Comparison of ENCODE assay signal across 26 cellular contexts in the genomic region with DNA sequence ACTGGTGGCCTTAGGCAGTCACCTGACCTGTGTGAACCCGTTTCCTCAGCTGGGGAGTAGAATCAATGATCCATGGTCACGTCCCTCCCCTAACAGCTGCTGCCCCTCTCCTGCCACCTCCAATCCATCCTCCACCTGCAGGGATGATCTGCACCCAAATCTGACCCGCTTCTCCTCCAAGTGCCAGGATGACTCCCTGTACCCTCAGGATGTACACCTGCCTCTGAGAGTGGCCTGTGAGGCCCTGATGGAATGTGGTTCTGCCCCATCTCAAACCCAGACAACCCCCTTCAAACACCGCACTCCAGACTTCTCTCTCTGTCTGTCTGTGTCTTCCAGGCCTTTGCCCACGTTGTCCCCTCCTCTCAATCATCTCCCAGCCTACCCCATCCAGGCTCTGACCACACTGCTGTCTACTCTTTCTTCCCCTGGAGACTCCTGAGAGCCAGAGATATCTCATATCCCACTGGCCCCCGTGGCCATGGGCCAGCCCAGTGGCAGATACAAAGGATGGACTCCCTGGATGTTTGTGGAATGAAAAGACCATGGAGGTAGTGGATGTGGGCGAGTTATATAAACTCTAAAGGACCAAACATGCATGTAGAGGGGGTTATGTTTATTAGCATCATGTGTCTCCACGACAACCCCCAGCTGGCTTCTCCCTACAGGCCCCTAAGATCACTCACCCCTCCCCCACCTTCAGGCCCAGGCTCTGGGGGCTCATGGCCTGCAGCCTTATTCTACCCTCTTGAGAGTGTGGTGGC.
A peak's percentile ranks its signal among the peaks of the same experiment; 100 is the strongest.
DNase-seq lines count a peak whose midpoint lies in the region; ATAC-seq, FAIRE-seq and TF ChIP-seq lines count a peak whose summit lies in the region.
"Had no signal": no experiment of that assay in that cellular context is flagged by ENCODE, and none has a peak within 500 bp of the region (broad histone marks: within the 10 kb centered on the region; RNA-seq: fewer than 3 reads in every experiment).

No MANE protein-coding gene starts in this region.

- H3K18ac ChIP-seq in H1 (ENCODE audit: extremely low read depth, low read length) = no peak overlapping the region

- no peaks in the 10 kb centered on the region for H3K79me2 ChIP-seq in H1 (ENCODE audit: control insufficient read depth in 1 of 2, insufficient read depth in 2 of 2, low read length in 2 of 2)

- no peak overlapping the region for H2BK20ac ChIP-seq in H1 (ENCODE audit: low read length)

- H3K4ac ChIP-seq in H1 (replicated peaks; ENCODE audit: insufficient read length, low read depth, low read length) = no peak overlapping the region

- TF ChIP-seq RAD21 in H1 (IDR thresholded peaks at IDR 0.05 in 1 of 2, conservative IDR thresholded peaks at IDR 0.05 in 1 of 2; ENCODE audit: low read depth in 2 of 2, low read length in 2 of 2) = no peak

- no peak overlapping the region for H3K4me2 ChIP-seq in H1 (ENCODE audit: insufficient read depth in 1 of 2, low read depth in 2 of 2, low read length in 2 of 2)
- H3K4me2 ChIP-seq: hepatocyte had no signal

- no peaks in the 10 kb centered on the region for H3K36me3 ChIP-seq in H1 (ENCODE audit: control insufficient read depth in 2 of 4, insufficient read depth in 4 of 4, low read length in 3 of 4)

- H4K20me1 ChIP-seq in H1 (replicated peaks in 1 of 2; ENCODE audit: control insufficient read depth in 1 of 2, insufficient read depth in 2 of 2, low read length in 2 of 2) = no peaks in the 10 kb centered on the region

- H2BK15ac ChIP-seq in H1 (ENCODE audit: low read length) = no peak overlapping the region

- no peak overlapping the region for H3K4me3 ChIP-seq in H1 (ENCODE audit: extremely low read depth in 1 of 4, insufficient read depth in 2 of 4, low read depth in 3 of 4, low read length in 4 of 4)
- H3K4me3 ChIP-seq: hepatocyte, psoas muscle had no signal

- H3K36me3 Mint-ChIP-seq in activated naive CD4-positive, alpha-beta T cell treated with anti-CD3 and anti-CD28 coated beads, Interleukin-2, amount 10 ng/mL, durations not matched to agents 7 days and 5 days = no peaks in the 10 kb centered on the region
- H3K36me3 Mint-ChIP-seq in nephron progenitor cell (ENCODE audit: low read depth) (peaks cover 11% of the 10 kb centered on the region), type B pancreatic cell (peaks cover 7% of the 10 kb centered on the region)
- H3K36me3 Mint-ChIP-seq: CD4-positive, alpha-beta memory T cell; T-cell had no signal

- H3K27ac ChIP-seq in H1 (ENCODE audit: low read depth, low read length) = no peak overlapping the region
- H3K27ac ChIP-seq: hepatocyte, psoas muscle, RWPE1 had no signal

- H4K91ac ChIP-seq in H1 (replicated peaks; ENCODE audit: insufficient read length, low read length) = no peak overlapping the region

- ATAC-seq in GM18517 (IDR thresholded peaks at IDR 0.05; ENCODE audit: unreplicated experiment) = no peak
- ATAC-seq: left colon, psoas muscle, T-cell had no signal

- no peak overlapping the region for H3K27ac Mint-ChIP-seq in activated naive CD4-positive, alpha-beta T cell treated with anti-CD3 and anti-CD28 coated beads, Interleukin-2, amount 10 ng/mL, durations not matched to agents 7 days and 5 days
- peak overlapping the region; percentile 9 for H3K27ac Mint-ChIP-seq in nephron progenitor cell
- H3K27ac Mint-ChIP-seq in type B pancreatic cell = peak overlapping the region; percentile 58
- H3K27ac Mint-ChIP-seq: activated B cell treated with CpG ODN at 0.5 μM for 24 hours; CD4-positive, alpha-beta memory T cell; T-cell had no signal

- no peaks in the 10 kb centered on the region for H3K9me3 ChIP-seq in H1 (ENCODE audit: insufficient read depth in 2 of 2, low read depth in 1 of 2, low read length in 1 of 2)
- H3K9me3 ChIP-seq: psoas muscle had no signal

- H3K9me3 Mint-ChIP-seq in activated naive CD4-positive, alpha-beta T cell treated with anti-CD3 and anti-CD28 coated beads, Interleukin-2, amount 10 ng/mL, durations not matched to agents 7 days and 5 days = no peaks in the 10 kb centered on the region
- H3K9me3 Mint-ChIP-seq in nephron progenitor cell = no peaks in the 10 kb centered on the region
- no peaks in the 10 kb centered on the region for H3K9me3 Mint-ChIP-seq in type B pancreatic cell
- H3K9me3 Mint-ChIP-seq: activated B cell treated with CpG ODN at 0.5 μM for 24 hours had no signal

- no peak overlapping the region for H3K23ac ChIP-seq in H1 (ENCODE audit: insufficient read length)

- no peak overlapping the region for H3K56ac ChIP-seq in H1 (replicated peaks; ENCODE audit: insufficient read length, low read depth, low read length)

- CTCF ChIA-PET in activated naive CD4-positive, alpha-beta T cell treated with anti-CD3 and anti-CD28 coated beads, Interleukin-2, amount 10 ng/mL, durations not matched to agents 7 days and 5 days (lab: Charles Lee) = no interaction called here
- CTCF ChIA-PET in H1 (lab: Charles Lee; ENCODE audit: partially characterized antibody) = interaction anchor here (0.7 to 17.8 kb wide), 3 partner anchors 13 to 61 kb away, joined by 3 to 201 read pairs (median 32); no protein-coding TSS in a partner anchor

- no peak overlapping the region for H2BK120ac ChIP-seq in H1 (replicated peaks; ENCODE audit: low read depth, low read length)

- no peaks in the 10 kb centered on the region for H3K23me2 ChIP-seq in H1 (ENCODE audit: low read depth, low read length)

- POLR2A ChIA-PET in H1 (lab: Charles Lee; ENCODE audit: partially characterized antibody) = no interaction called here

- 87% methylated on average over 8 of the region's 8 CpGs; no CpG with 5 or more reads in 1 of the 2 experiments for WGBS in H1 (ENCODE audit: extremely low coverage in 1 of 2, insufficient coverage in 1 of 2, insufficient read length in 1 of 2, insufficient replicate concordance in 2 of 2, low coverage in 1 of 2, low lambda C conversion rate in 2 of 2, missing lambda C conversion rate in 1 of 2), 2 experiments

- no peaks in the 10 kb centered on the region for H3K4me1 Mint-ChIP-seq in activated naive CD4-positive, alpha-beta T cell treated with anti-CD3 and anti-CD28 coated beads, Interleukin-2, amount 10 ng/mL, durations not matched to agents 7 days and 5 days
- peaks cover 47% of the 10 kb centered on the region for H3K4me1 Mint-ChIP-seq in nephron progenitor cell
- peaks cover 29% of the 10 kb centered on the region for H3K4me1 Mint-ChIP-seq in type B pancreatic cell (ENCODE audit: unreplicated experiment)
- H3K4me1 Mint-ChIP-seq: activated B cell treated with CpG ODN at 0.5 μM for 24 hours; CD4-positive, alpha-beta memory T cell; T-cell had no signal

- H4K8ac ChIP-seq in H1 (ENCODE audit: extremely low read depth, insufficient read depth, low read length) = no peak overlapping the region

- H4K5ac ChIP-seq in H1 (ENCODE audit: insufficient read length, low read depth, low read length) = no peak overlapping the region

- no peaks in the 10 kb centered on the region for H3K79me1 ChIP-seq in H1 (ENCODE audit: low read depth, low read length)

- no peak for TF ChIP-seq EP300 in H1 (IDR thresholded peaks at IDR 0.05; ENCODE audit: borderline replicate concordance in 1 of 2, low read depth in 2 of 2, low read length in 2 of 2)

- H2AFZ ChIP-seq in H1 (ENCODE audit: low read length) = no peak overlapping the region
- H2AFZ ChIP-seq: hepatocyte had no signal

- no peak overlapping the region for H3K14ac ChIP-seq in H1 (ENCODE audit: insufficient read length)

- H2BK12ac ChIP-seq in H1 (ENCODE audit: low read depth, low read length) = no peak overlapping the region

- no peaks in the 10 kb centered on the region; a peak in 1 of 7 replicates for H3K27me3 ChIP-seq in H1 (replicated peaks in 1 of 4; ENCODE audit: control insufficient read depth in 3 of 4, extremely low read depth in 1 of 4, insufficient read depth in 3 of 4, low read length in 3 of 4)
- H3K27me3 ChIP-seq: hepatocyte had no signal

- no peak overlapping the region for H2AK5ac ChIP-seq in H1 (ENCODE audit: low read depth, low read length)

- H3K9ac ChIP-seq in H1 (replicated peaks in 1 of 4; ENCODE audit: extremely low read depth in 1 of 4, low read depth in 3 of 4, low read length in 3 of 4) = no peak overlapping the region

- peak; percentile 13 for DNase-seq in activated naive CD4-positive, alpha-beta T cell treated with anti-CD3 and anti-CD28 coated beads, Interleukin-2, amount 10 ng/mL, durations not matched to agents 7 days and 5 days
- no peak for DNase-seq in activated naive CD4-positive, alpha-beta T cell treated with Interleukin-2 at 50 U/mL for 16 hours
- DNase-seq in H1 (ENCODE audit: low read depth in 1 of 2, low spot score in 2 of 2) (no peak), nephron progenitor cell (no peak), type B pancreatic cell (ENCODE audit: extremely low spot score, unreplicated experiment) (no peak), RPMI8226 (no peak)
- DNase-seq in stimulated activated CD4-positive, alpha-beta T cell treated with anti-CD3 and anti-CD28 coated beads, Interleukin-2, amount 100 ng/mL, for 48 hours = no peak
- DNase-seq: activated B cell treated with CpG ODN at 0.5 μM for 24 hours; activated naive CD4-positive, alpha-beta T cell treated with anti-CD3 and anti-CD28 coated beads, Interleukin-2, amount 50 U/mL, for 16 hours; activated T-cell treated with anti-CD3 and anti-CD28 coated beads, Interleukin-2, amount 50 U/mL, for 48 hours; amygdala; CD4-positive, alpha-beta memory T cell; DMS 273 treated with DMSO at 0.1 percent for 48 hours; GOT3; mammary epithelial cell; NCI-H1092 treated with DMSO at 0.1 percent for 48 hours; NCI-H187; NCI-H2171; NCI-H510A; psoas muscle; stimulated activated CD4-positive, alpha-beta T cell treated with anti-CD3 and anti-CD28 coated beads, Interleukin-4, amount 100 ng/mL, for 4 hours; T-cell had no signal

- no peaks in the 10 kb centered on the region for H3K4me1 ChIP-seq in H1 (replicated peaks in 1 of 4; ENCODE audit: control insufficient read depth in 3 of 4, insufficient read depth in 4 of 4, low read length in 3 of 4)
- H3K4me1 ChIP-seq: psoas muscle had no signal

- TF ChIP-seq CTCF in H1 (IDR thresholded peaks at IDR 0.05; ENCODE audit: control extremely low read depth in 1 of 3, insufficient read depth in 1 of 3, low read depth in 1 of 3, low read length in 3 of 3) (no peak), nephron progenitor cell (IDR thresholded peaks at IDR 0.05) (no peak), type B pancreatic cell (conservative IDR thresholded peaks at IDR 0.05) (no peak)

- FAIRE-seq in H1 (lab: Jason Lieb, UNC) = no peak

- TF ChIP-seq POLR2A in H1 (IDR thresholded peaks at IDR 0.05; ENCODE audit: control extremely low read depth in 1 of 2, low read depth in 2 of 2, low read length in 2 of 2) = no peak

- no peak overlapping the region for H3K4me3 Mint-ChIP-seq in activated naive CD4-positive, alpha-beta T cell treated with anti-CD3 and anti-CD28 coated beads, Interleukin-2, amount 10 ng/mL, durations not matched to agents 7 days and 5 days
- H3K4me3 Mint-ChIP-seq in nephron progenitor cell (no peak overlapping the region), type B pancreatic cell (no peak overlapping the region)
- H3K4me3 Mint-ChIP-seq: activated B cell treated with CpG ODN at 0.5 μM for 24 hours; CD4-positive, alpha-beta memory T cell; T-cell had no signal

- H2BK5ac ChIP-seq in H1 (ENCODE audit: low read depth, low read length) = 0 out of 2 replicates have a peak overlapping the region, but pooled peaks have one; percentile 35

- H3K27me3 Mint-ChIP-seq in activated naive CD4-positive, alpha-beta T cell treated with anti-CD3 and anti-CD28 coated beads, Interleukin-2, amount 10 ng/mL, durations not matched to agents 7 days and 5 days = peaks cover 38% of the 10 kb centered on the region
- H3K27me3 Mint-ChIP-seq in nephron progenitor cell (ENCODE audit: low read depth, poor library complexity) = peaks cover 8% of the 10 kb centered on the region
- H3K27me3 Mint-ChIP-seq in type B pancreatic cell = no peaks in the 10 kb centered on the region
- H3K27me3 Mint-ChIP-seq: activated B cell treated with CpG ODN at 0.5 μM for 24 hours had no signal
